Comparison of ENCODE assay signal across 12 cellular contexts in the genomic region with DNA sequence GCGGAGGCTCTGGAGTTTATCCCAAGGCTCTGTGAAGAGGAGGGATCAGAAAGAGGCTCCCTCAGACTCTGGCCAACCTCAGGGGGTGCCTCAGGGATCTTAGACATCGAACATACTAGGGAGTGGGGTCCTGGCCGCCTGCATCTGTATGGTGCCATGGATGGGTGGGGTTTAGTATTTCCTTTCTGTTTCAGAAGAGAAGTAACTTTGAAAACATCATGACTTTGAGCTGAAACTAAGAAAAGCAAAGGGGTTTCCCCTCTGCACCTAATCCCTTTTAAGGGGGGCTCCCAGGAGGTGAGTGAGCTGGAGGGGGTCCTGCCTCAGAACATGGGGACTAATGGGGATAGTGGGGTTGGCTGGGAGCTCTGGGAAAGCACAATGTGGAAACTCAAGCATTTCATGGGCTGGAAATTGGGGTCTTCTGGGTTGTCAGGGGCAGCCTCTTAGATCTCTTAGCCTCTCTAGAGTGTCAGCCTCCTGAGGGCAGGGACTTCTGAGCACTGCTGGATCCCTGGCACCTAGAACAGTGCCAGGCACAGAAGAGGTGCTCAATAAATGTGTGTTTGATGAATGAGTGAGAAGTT. TPM values are rescaled to one million over a fixed set of nuclear protein-coding genes. Genes with fewer than 3 reads are reported as not detected.
DNase-seq lines count a peak whose midpoint lies in the region; ATAC-seq, FAIRE-seq and TF ChIP-seq lines count a peak whose summit lies in the region.
"Had no signal": no experiment of that assay in that cellular context is flagged by ENCODE, and none has a peak within 500 bp of the region (broad histone marks: within the 10 kb centered on the region; RNA-seq: fewer than 3 reads in every experiment).

No MANE protein-coding gene starts in this region.

- intact Hi-C loops in activated T-helper 2 cell treated with anti-CD3 and anti-CD28 coated beads, Interferon-gamma antibody, Interleukin-2, Interleukin-4, amounts not matched to agents 10 μg/mL and 5 μg/mL and 100 μg/mL, durations not matched to agents 14 hours and 24 hours and 36 hours (cut with micrococcal nuclease): loop anchor here (1.0 kb wide), 1 partner anchor 25 kb away; no protein-coding TSS in a partner anchor
- intact Hi-C loops in esophagus muscularis mucosa (cut with DNase I): no loop called here

- no peak for TF ChIP-seq CTCF in GM13976 (IDR thresholded peaks at IDR 0.05; ENCODE audit: borderline replicate concordance, control extremely low read depth, extremely low read depth, insufficient read depth, missing control alignments)
- no peak for TF ChIP-seq CTCF in neural crest cell (conservative IDR thresholded peaks at IDR 0.05)
- no peak for TF ChIP-seq CTCF in esophagus muscularis mucosa (IDR thresholded peaks at IDR 0.05)

- H3K36me3 ChIP-seq in esophagus muscularis mucosa: no peaks in the 10 kb centered on the region

- no peaks in the 10 kb centered on the region for H3K27me3 Mint-ChIP-seq in activated T-helper 2 cell treated with anti-CD3 and anti-CD28 coated beads, Interferon-gamma antibody, Interleukin-2, Interleukin-4, amounts not matched to agents 10 μg/mL and 5 μg/mL and 100 μg/mL, durations not matched to agents 14 hours and 24 hours and 36 hours (ENCODE audit: low read depth)
- H3K27me3 Mint-ChIP-seq in neural crest cell (ENCODE audit: low read depth): peaks cover 20% of the 10 kb centered on the region

- H3K4me3 ChIP-seq in esophagus muscularis mucosa: no peak overlapping the region
- H3K4me3 ChIP-seq: body of pancreas had no signal

- TF ChIP-seq EP300 in esophagus muscularis mucosa (IDR thresholded peaks at IDR 0.05): no peak

- H3K36me3 Mint-ChIP-seq in activated T-helper 2 cell treated with anti-CD3 and anti-CD28 coated beads, Interferon-gamma antibody, Interleukin-2, Interleukin-4, amounts not matched to agents 10 μg/mL and 5 μg/mL and 100 μg/mL, durations not matched to agents 14 hours and 24 hours and 36 hours (ENCODE audit: low read depth): peaks cover 82% of the 10 kb centered on the region
- H3K36me3 Mint-ChIP-seq in neural crest cell (ENCODE audit: low read depth): no peaks in the 10 kb centered on the region

- H3K4me1 Mint-ChIP-seq in activated T-helper 2 cell treated with anti-CD3 and anti-CD28 coated beads, Interferon-gamma antibody, Interleukin-2, Interleukin-4, amounts not matched to agents 10 μg/mL and 5 μg/mL and 100 μg/mL, durations not matched to agents 14 hours and 24 hours and 36 hours (ENCODE audit: low read depth): peaks cover 85% of the 10 kb centered on the region
- H3K4me1 Mint-ChIP-seq in neural crest cell: no peaks in the 10 kb centered on the region

- no peak for FAIRE-seq in HTR-8/SVneo (lab: Jason Lieb, UNC)

- DNase-seq in GM13976 (ENCODE audit: low spot score) (peak; percentile 76), neural crest cell (ENCODE audit: low read depth, low spot score) (no peak), activated gamma-delta T cell (lab: John Stamatoyannopoulos, UW) (no peak), esophagus muscularis mucosa (ENCODE audit: extremely low spot score) (no peak), HTR-8/SVneo (ENCODE audit: insufficient read length, low spot score) (no peak)
- no peak for DNase-seq in activated T-helper 2 cell treated with anti-CD3 and anti-CD28 coated beads, Interferon-gamma antibody, Interleukin-2, Interleukin-4, amounts not matched to agents 10 μg/mL and 5 μg/mL and 100 μg/mL, durations not matched to agents 14 hours and 24 hours and 36 hours (ENCODE audit: low spot score)
- DNase-seq: body of pancreas, NCI-H69 had no signal

- peak overlapping the region; percentile 85 for H3K27ac Mint-ChIP-seq in activated T-helper 2 cell treated with anti-CD3 and anti-CD28 coated beads, Interferon-gamma antibody, Interleukin-2, Interleukin-4, amounts not matched to agents 10 μg/mL and 5 μg/mL and 100 μg/mL, durations not matched to agents 14 hours and 24 hours and 36 hours
- peak overlapping the region; percentile 46 for H3K27ac Mint-ChIP-seq in neural crest cell (ENCODE audit: unreplicated experiment)

- in situ Hi-C loops in GM13976 (cut with MboI; ENCODE audit: low sequenced_read_pairs, unreplicated experiment): no loop called here

- peaks cover 0 to 44% (median 0%) of the 10 kb centered on the region in 4 donors for H3K27me3 ChIP-seq in esophagus muscularis mucosa
- H3K27me3 ChIP-seq: body of pancreas had no signal

- H3K9me3 ChIP-seq in esophagus muscularis mucosa: no peaks in the 10 kb centered on the region
- H3K9me3 ChIP-seq: body of pancreas had no signal

- H3K9me3 Mint-ChIP-seq in activated T-helper 2 cell treated with anti-CD3 and anti-CD28 coated beads, Interferon-gamma antibody, Interleukin-2, Interleukin-4, amounts not matched to agents 10 μg/mL and 5 μg/mL and 100 μg/mL, durations not matched to agents 14 hours and 24 hours and 36 hours: peaks cover 16% of the 10 kb centered on the region
- H3K9me3 Mint-ChIP-seq in neural crest cell: no peaks in the 10 kb centered on the region

- peak overlapping the region; percentile 43 for H3K4me3 Mint-ChIP-seq in activated T-helper 2 cell treated with anti-CD3 and anti-CD28 coated beads, Interferon-gamma antibody, Interleukin-2, Interleukin-4, amounts not matched to agents 10 μg/mL and 5 μg/mL and 100 μg/mL, durations not matched to agents 14 hours and 24 hours and 36 hours (ENCODE audit: low read depth)
- no peak overlapping the region for H3K4me3 Mint-ChIP-seq in neural crest cell

- H3K27ac ChIP-seq in esophagus muscularis mucosa (replicated peaks in 1 of 4): no peak overlapping the region
- H3K27ac ChIP-seq: body of pancreas, parathyroid adenoma had no signal

- no peak for TF ChIP-seq POLR2A in esophagus muscularis mucosa (IDR thresholded peaks at IDR 0.05; ENCODE audit: low read depth)

- peaks cover 0 to 4% (median 0%) of the 10 kb centered on the region in 4 donors for H3K4me1 ChIP-seq in esophagus muscularis mucosa
- H3K4me1 ChIP-seq: body of pancreas, parathyroid adenoma had no signal

- ATAC-seq in GM21737 (IDR thresholded peaks at IDR 0.05; ENCODE audit: unreplicated experiment): peak; percentile 34
- ATAC-seq: body of pancreas, left lobe of liver had no signal

- WGBS in esophagus muscularis mucosa: 67% methylated on average over 3 of the region's 3 CpGs

RNA-seq across cellular contexts. Expression of a gene that starts 11.8 kb away (rescaled TPM):
- total RNA-seq in activated T-helper 2 cell treated with anti-CD3 and anti-CD28 coated beads, Interferon-gamma antibody, Interleukin-2, Interleukin-4, amounts not matched to agents 10 μg/mL and 5 μg/mL and 100 μg/mL, durations not matched to agents 14 hours and 24 hours and 36 hours: 0.64 and 0.75 TPM in 2 replicates
- 0.09 TPM in 2 replicates for total RNA-seq in neural crest cell
- not detected for total RNA-seq in esophagus muscularis mucosa
- total RNA-seq: left lobe of liver, subcutaneous adipose tissue had no signal

RNA-seq across cellular contexts. Expression of a gene that starts 20.0 kb away (rescaled TPM):
- total RNA-seq in activated T-helper 2 cell treated with anti-CD3 and anti-CD28 coated beads, Interferon-gamma antibody, Interleukin-2, Interleukin-4, amounts not matched to agents 10 μg/mL and 5 μg/mL and 100 μg/mL, durations not matched to agents 14 hours and 24 hours and 36 hours: 499 and 506 TPM in 2 replicates
- total RNA-seq in neural crest cell: 0.21 TPM in 1 of 2 replicates, not detected in the other
- 10 to 100 TPM in 1 of 4 donors, 1 to 10 TPM in 3; 4.1 to 21.9 (median 7.2) TPM for total RNA-seq in esophagus muscularis mucosa

RNA-seq across cellular contexts. Expression of a gene that starts 36.0 kb away (rescaled TPM):
- 7.5 and 7.7 TPM in 2 replicates for total RNA-seq in activated T-helper 2 cell treated with anti-CD3 and anti-CD28 coated beads, Interferon-gamma antibody, Interleukin-2, Interleukin-4, amounts not matched to agents 10 μg/mL and 5 μg/mL and 100 μg/mL, durations not matched to agents 14 hours and 24 hours and 36 hours
- total RNA-seq in neural crest cell (13.6 TPM in 2 replicates), esophagus muscularis mucosa (1 to 10 TPM in 3 of 4 donors, under 1 TPM in 1; 0.83 to 2.9 (median 1.3) TPM)

RNA-seq across cellular contexts. Expression of a gene that starts 58.2 kb away (rescaled TPM):
- total RNA-seq in activated T-helper 2 cell treated with anti-CD3 and anti-CD28 coated beads, Interferon-gamma antibody, Interleukin-2, Interleukin-4, amounts not matched to agents 10 μg/mL and 5 μg/mL and 100 μg/mL, durations not matched to agents 14 hours and 24 hours and 36 hours: 45.9 and 49.8 TPM in 2 replicates
- total RNA-seq in neural crest cell: not detected in 2 replicates
- 10 to 100 TPM in 2 of 4 donors, 1 to 10 TPM in 2; 5.1 to 27.3 (median 9.4) TPM for total RNA-seq in esophagus muscularis mucosa

Comparison
In these comparisons a context has a peak if more than half of its experiments do, and no peak if none do; other contexts are left out.
1. RNA of a gene that starts 20.0 kb away (total RNA-seq): 499 to 506 TPM in activated T-helper 2 cell treated with anti-CD3 and anti-CD28 coated beads, Interferon-gamma antibody, Interleukin-2, Interleukin-4, amounts not matched to agents 10 μg/mL and 5 μg/mL and 100 μg/mL, durations not matched to agents 14 hours and 24 hours and 36 hours; 4.1 to 21.9 TPM in esophagus muscularis mucosa and 0.21 TPM in neural crest cell; every median in the first group is over 10 times any median in the second.